In genomic region chr1:83905315-83905907, GRCh38 we compare ENCODE assay signal across 9 cellular contexts.
A peak's percentile ranks its signal among the peaks of the same experiment; 100 is the strongest.
DNase-seq lines count a peak whose midpoint lies in the region; ATAC-seq, FAIRE-seq and TF ChIP-seq lines count a peak whose summit lies in the region.
"Had no signal": no experiment of that assay in that cellular context is flagged by ENCODE, and none has a peak within 500 bp of the region (broad histone marks: within the 10 kb centered on the region; RNA-seq: fewer than 3 reads in every experiment).

No MANE protein-coding gene starts in this region.

- no peak overlapping the region for H3K27ac ChIP-seq in psoas muscle
- no peak overlapping the region for H3K27ac ChIP-seq in caudate nucleus (ENCODE audit: low read depth, low read length)

- no peaks in the 10 kb centered on the region for H3K36me3 ChIP-seq in GM06990 (ENCODE audit: control insufficient read depth, insufficient read depth, low read length)
- H3K36me3 ChIP-seq in psoas muscle (ENCODE audit: insufficient read depth in 1 of 2, low read depth in 1 of 2), result peaks cover 0 to 17% of the 10 kb centered on the region in 2 donors
- H3K36me3 ChIP-seq: HAP-1 had no signal

- H3K4me3 ChIP-seq in GM06990 (replicated peaks; ENCODE audit: low read depth, low read length) (no peak overlapping the region), choroid plexus epithelial cell (ENCODE audit: low read depth, low read length) (no peak overlapping the region), psoas muscle (no peak overlapping the region)
- H3K4me3 ChIP-seq: HAP-1 had no signal

- no peak for ATAC-seq in psoas muscle

- WGBS in psoas muscle, 3 donors, result 55 to 60% (median 57%) methylated on average over 3 of the region's 3 CpGs

- H3K27me3 ChIP-seq in GM06990 (replicated peaks; ENCODE audit: control insufficient read depth, insufficient read depth, low read length), result no peaks in the 10 kb centered on the region
- no peaks in the 10 kb centered on the region for H3K27me3 ChIP-seq in psoas muscle (ENCODE audit: insufficient read depth in 3 of 3, low read length in 2 of 3)

- FAIRE-seq in A204.1 (lab: Jason Lieb, UNC), result peak; percentile 99

- peak; percentile 8 for DNase-seq in GM06990 (ENCODE audit: extremely low read depth, insufficient read length)
- peak; percentile 41 for DNase-seq in NCI-H2227 (lab: John Stamatoyannopoulos, UW; ENCODE audit: unreplicated experiment)
- peak; percentile 53 for DNase-seq in choroid plexus epithelial cell (ENCODE audit: low read depth)
- DNase-seq in psoas muscle, result no peak
- DNase-seq in NCI-H1436 (lab: John Stamatoyannopoulos, UW), result no peak
- no peak for DNase-seq in hepatic stellate cell (ENCODE audit: low spot score)
- no peak for DNase-seq in caudate nucleus (lab: John Stamatoyannopoulos, UW)

- peak; percentile 66 for TF ChIP-seq CTCF in GM06990 (IDR thresholded peaks at IDR 0.05; ENCODE audit: insufficient read depth, low read length, poor library complexity, severe bottlenecking)
- peak; percentile 67 for TF ChIP-seq CTCF in choroid plexus epithelial cell (conservative IDR thresholded peaks at IDR 0.05; ENCODE audit: low read depth, low read length)
- peak; percentile 65 for TF ChIP-seq CTCF in psoas muscle (IDR thresholded peaks at IDR 0.05)

- H3K9me3 ChIP-seq in psoas muscle, result no peaks in the 10 kb centered on the region
- H3K9me3 ChIP-seq: HAP-1 had no signal

- intact Hi-C loops in psoas muscle (cut with DNase I), result loop anchor here (10.0 kb wide), 2 partner anchors 699 to 869 kb away; no protein-coding TSS in a partner anchor

- H3K4me1 ChIP-seq in psoas muscle, result no peaks in the 10 kb centered on the region
- H3K4me1 ChIP-seq: HAP-1 had no signal

Comparison
In these comparisons a context has a peak if more than half of its experiments do, and no peak if none do; other contexts are left out.
1. DNase-seq: peak in GM06990 (single experiment), NCI-H2227 (single experiment) and choroid plexus epithelial cell (single experiment); none in psoas muscle (0 of 2), NCI-H1436 (single experiment), hepatic stellate cell (single experiment) and caudate nucleus (0 of 61).
2. Peak in every context shown above with its lines, with median percentiles within 50 percentile points of each other: CTCF ChIP-seq.